Comparison of ENCODE assay signal across 10 cellular contexts in the genomic region with DNA sequence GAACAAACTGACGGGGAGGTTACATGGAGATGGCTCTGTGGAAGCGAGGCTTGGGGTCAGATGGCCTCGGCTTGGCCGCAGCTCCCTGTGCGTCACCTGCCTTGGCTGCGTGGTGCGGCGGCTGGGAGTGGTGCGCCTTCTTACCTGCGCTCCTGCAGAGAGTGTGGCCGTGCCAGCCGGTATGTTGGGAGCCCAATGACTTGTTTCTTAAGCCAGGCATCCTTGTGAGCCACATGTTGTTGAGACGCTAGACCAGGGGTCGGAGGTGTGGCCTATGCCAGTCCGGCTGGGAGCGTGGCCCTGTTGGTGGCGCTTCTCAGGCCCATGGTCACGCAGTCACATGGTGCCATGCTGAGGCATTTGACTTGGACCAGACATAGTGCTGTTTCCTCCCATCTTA. TPM values are rescaled to one million over a fixed set of nuclear protein-coding genes. Genes with fewer than 3 reads are reported as not detected.
A peak's percentile ranks its signal among the peaks of the same experiment; 100 is the strongest.
DNase-seq lines count a peak whose midpoint lies in the region; ATAC-seq and TF ChIP-seq lines count a peak whose summit lies in the region.
"Had no signal": no experiment of that assay in that cellular context is flagged by ENCODE, and none has a peak within 500 bp of the region (broad histone marks: within the 10 kb centered on the region; RNA-seq: fewer than 3 reads in every experiment).

No MANE protein-coding gene starts in this region.

- no peak overlapping the region for H4K8ac ChIP-seq in neuronal stem cell (ENCODE audit: low read depth, low read length)

- no peak overlapping the region for H2AFZ ChIP-seq in neuronal stem cell (ENCODE audit: low read length)

- no peak overlapping the region for H3K18ac ChIP-seq in neuronal stem cell (ENCODE audit: low read length)

- peak in 2 of 4 donors; percentile 9 to 27 for ATAC-seq in heart left ventricle
- no peak for ATAC-seq in GM21447 (IDR thresholded peaks at IDR 0.05; ENCODE audit: unreplicated experiment)

- H3K27ac ChIP-seq in WERI-Rb-1, result peak overlapping the region; percentile 67
- H3K27ac ChIP-seq in heart left ventricle, result peak overlapping the region in 11 of 12 donors; percentile 11 to 96 (median 71)
- H3K27ac ChIP-seq in neuronal stem cell (replicated peaks; ENCODE audit: low read length), result no peak overlapping the region
- peak overlapping the region; percentile 36 to 62 for H3K27ac ChIP-seq in uterus
- H3K27ac ChIP-seq: epithelial cell of prostate had no signal

- no peak overlapping the region for H3K14ac ChIP-seq in neuronal stem cell (ENCODE audit: low read length)

- H3K4me3 ChIP-seq in WERI-Rb-1 (ENCODE audit: low read depth, low read length) (no peak overlapping the region), heart left ventricle (no peak overlapping the region), neuronal stem cell (ENCODE audit: low read length in 2 of 2) (no peak overlapping the region), uterus (no peak overlapping the region)

- no peak overlapping the region for H4K91ac ChIP-seq in neuronal stem cell (ENCODE audit: low read depth, low read length, poor library complexity)

- H3K4me2 ChIP-seq in neuronal stem cell (ENCODE audit: insufficient read depth, low read length, poor library complexity, severe bottlenecking), result no peak overlapping the region

- peaks cover 32% of the 10 kb centered on the region for H3K79me1 ChIP-seq in neuronal stem cell (ENCODE audit: low read depth, low read length)

- no peak overlapping the region for H3K9ac ChIP-seq in neuronal stem cell (ENCODE audit: low read depth, low read length, poor library complexity)

- H3K4me1 ChIP-seq in heart left ventricle, result peaks cover 0 to 90% (median 50%) of the 10 kb centered on the region in 12 donors
- H3K4me1 ChIP-seq in neuronal stem cell (ENCODE audit: control insufficient read depth in 2 of 2, insufficient read depth in 1 of 2, low read depth in 1 of 2, low read length in 2 of 2), result peaks cover 0 to 3% of the 10 kb centered on the region in 2 donors
- H3K4me1 ChIP-seq in uterus, result peaks cover 0 to 3% of the 10 kb centered on the region in 2 donors

- 57 to 79% (median 71%) methylated on average over 12 to 18 of the region's 18 CpGs for WGBS in heart left ventricle, 4 donors
- no CpG with 5 or more reads among the region's 18 CpGs for WGBS in neuronal stem cell (ENCODE audit: extremely low coverage in 2 of 2, insufficient read length in 2 of 2, insufficient replicate concordance in 1 of 2), 2 donors

- TF ChIP-seq CTCF in WERI-Rb-1 (IDR thresholded peaks at IDR 0.05; ENCODE audit: low read depth, low read length), result no peak
- no peak for TF ChIP-seq CTCF in heart left ventricle (IDR thresholded peaks at IDR 0.05)
- no peak for TF ChIP-seq CTCF in uterus (IDR thresholded peaks at IDR 0.05)
- no peak for TF ChIP-seq CTCF in GM10266 (IDR thresholded peaks at IDR 0.05; ENCODE audit: control insufficient read depth, insufficient read depth, low read depth, missing control alignments)

- no peak overlapping the region for H3K4ac ChIP-seq in neuronal stem cell (ENCODE audit: low read length)

- H2BK12ac ChIP-seq in neuronal stem cell (ENCODE audit: low read length), result peak overlapping the region; percentile 24

- no peak overlapping the region for H2BK5ac ChIP-seq in neuronal stem cell (ENCODE audit: low read length)

- no peak overlapping the region for H2BK15ac ChIP-seq in neuronal stem cell (ENCODE audit: low read length)

- H2AK5ac ChIP-seq in neuronal stem cell (ENCODE audit: low read depth, low read length), result peak overlapping the region; percentile 32

- H3K9me3 ChIP-seq in WERI-Rb-1 (ENCODE audit: severe bottlenecking) (no peaks in the 10 kb centered on the region), heart left ventricle (no peaks in the 10 kb centered on the region), neuronal stem cell (replicated peaks in 1 of 2; ENCODE audit: control insufficient read depth in 2 of 2, insufficient read depth in 1 of 2, low read depth in 1 of 2, low read length in 2 of 2) (no peaks in the 10 kb centered on the region), uterus (no peaks in the 10 kb centered on the region)

- no peak for TF ChIP-seq POLR2A in heart left ventricle (IDR thresholded peaks at IDR 0.05)
- TF ChIP-seq POLR2A in uterus (IDR thresholded peaks at IDR 0.05), result no peak

- no peak for DNase-seq in WERI-Rb-1
- DNase-seq in heart left ventricle, result peak in 3 of 5 donors; percentile 51 to 68 (median 55)
- no peak for DNase-seq in neuronal stem cell (ENCODE audit: low spot score)
- no peak for DNase-seq in uterus
- DNase-seq in GM10266 (ENCODE audit: extremely low spot score), result no peak
- no peak for DNase-seq in Ammon's horn (ENCODE audit: low spot score)
- DNase-seq: NCI-H1436 treated with DMSO at 0.1 percent for 48 hours, occipital lobe had no signal

- intact Hi-C loops in heart left ventricle (cut with DNase I), result loop anchor here in 4 of 10 donors (2.0 to 10.0 kb wide), 3 partner anchors 124 to 184 kb away; a partner anchor contains a TSS
- intact Hi-C loops in uterus (cut with DNase I; ENCODE audit: low total_unique reads), result no loop called here

- H3K27me3 ChIP-seq in WERI-Rb-1 (ENCODE audit: insufficient read depth, low read depth, severe bottlenecking) (no peaks in the 10 kb centered on the region), heart left ventricle (no peaks in the 10 kb centered on the region), neuronal stem cell (ENCODE audit: control insufficient read depth in 3 of 3, insufficient read depth in 3 of 3, low read depth in 1 of 3, low read length in 3 of 3) (no peaks in the 10 kb centered on the region), uterus (no peaks in the 10 kb centered on the region)

- H2BK120ac ChIP-seq in neuronal stem cell (ENCODE audit: low read depth, low read length), result no peak overlapping the region

- H3K36me3 ChIP-seq in WERI-Rb-1, result peaks cover 79% of the 10 kb centered on the region
- peaks cover 0 to 14% (median under 1%) of the 10 kb centered on the region in 9 donors for H3K36me3 ChIP-seq in heart left ventricle
- peaks cover 27 to 57% of the 10 kb centered on the region in 2 donors for H3K36me3 ChIP-seq in neuronal stem cell (replicated peaks in 1 of 2; ENCODE audit: control insufficient read depth in 2 of 2, insufficient read depth in 2 of 2, low read length in 2 of 2)
- H3K36me3 ChIP-seq in uterus, result no peaks in the 10 kb centered on the region

- H3K23ac ChIP-seq in neuronal stem cell (ENCODE audit: low read depth, low read length, poor library complexity), result no peak overlapping the region

RNA-seq across cellular contexts. Expression of a gene that starts 10.5 kb away (rescaled TPM):
- total RNA-seq in heart left ventricle (10 to 100 TPM; 38.5 to 53.1 (median 47.1) TPM), uterus (10 to 100 TPM in 2 of 4 donors, 1 to 10 TPM in 1, not detected in 1; 8.6 to 24.3 (median 10.5) TPM)
- polyA plus RNA-seq in heart left ventricle, result 10 to 100 TPM; 63.8 to 77.8 TPM
- 17.0 TPM for polyA plus RNA-seq in neuronal stem cell (2013, experiment 1 of 2)
- 16.6 TPM for polyA plus RNA-seq in neuronal stem cell (2013, experiment 2 of 2)

RNA-seq across cellular contexts. Expression of a gene that starts 29.7 kb away (rescaled TPM):
- 100 to 1,000 TPM in 2 of 9 donors, 10 to 100 TPM in 5, 1 to 10 TPM in 2; 7.4 to 253 (median 27.7) TPM for total RNA-seq in heart left ventricle
- polyA plus RNA-seq in heart left ventricle, result 10 to 100 TPM in 1 of 2 donors, 1 to 10 TPM in 1; 6.1 to 12.3 TPM
- 0.06 TPM for polyA plus RNA-seq in neuronal stem cell (2013, experiment 1 of 2)
- 0.12 TPM for polyA plus RNA-seq in neuronal stem cell (2013, experiment 2 of 2)
- total RNA-seq in uterus, result 10 to 100 TPM; 20.2 to 46.8 (median 21.0) TPM

Comparison
In these comparisons a context has a peak if more than half of its experiments do, and no peak if none do; other contexts are left out.
1. DNase-seq: peak in heart left ventricle (3 of 5); none in WERI-Rb-1 (single experiment), neuronal stem cell (single experiment), uterus (0 of 2), GM10266 (single experiment) and Ammon's horn (single experiment).